In the genomic region with DNA sequence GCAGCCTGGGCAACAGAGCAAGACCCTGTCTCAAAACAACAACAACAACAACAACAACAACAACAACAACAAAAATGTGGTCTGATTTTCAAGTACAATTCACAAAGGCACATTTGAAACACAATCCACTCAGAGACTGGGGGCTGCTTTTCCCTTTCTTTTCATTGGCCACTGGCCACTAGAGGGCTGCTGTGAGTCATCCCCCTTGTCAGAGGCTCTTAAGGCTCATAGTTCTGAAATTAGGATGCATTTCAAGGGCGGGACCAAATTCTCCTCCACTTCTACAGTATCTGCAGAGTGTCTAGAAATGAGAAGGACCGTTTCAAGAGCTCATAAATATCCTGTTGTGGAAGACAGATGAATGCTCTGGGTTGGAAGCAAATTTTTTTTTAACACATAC, we compare ENCODE assay signal across 8 cellular contexts.
A peak's percentile ranks its signal among the peaks of the same experiment; 100 is the strongest.
DNase-seq lines count a peak whose midpoint lies in the region; FAIRE-seq and TF ChIP-seq lines count a peak whose summit lies in the region.

No MANE protein-coding gene starts in this region.

- no peaks in the 10 kb centered on the region for H3K27me3 Mint-ChIP-seq in endothelial cell (ENCODE audit: unreplicated experiment)

- DNase-seq in D721Med (ENCODE audit: insufficient read length, low spot score) (no peak), GM20000 (ENCODE audit: low spot score) (peak; percentile 7), NAMALWA (ENCODE audit: low spot score) (peak; percentile 76), endothelial cell (ENCODE audit: low spot score) (peak; percentile 60), OCI-M2 (lab: John Stamatoyannopoulos, UW; ENCODE audit: unreplicated experiment) (no peak), putamen (ENCODE audit: low spot score) (no peak)
- DNase-seq in stimulated activated CD4-positive, alpha-beta T cell treated with anti-CD3 and anti-CD28 coated beads, Interleukin-1b, Interleukin-23, amount 100 ng/mL, for 48 hours, result no peak
- DNase-seq in activated T-cell treated with anti-CD3 and anti-CD28 coated beads, Interleukin-2, amount 50 U/mL, for 1 hour, result no peak

- TF ChIP-seq CTCF in D721Med (IDR thresholded peaks at IDR 0.05; ENCODE audit: insufficient read depth, missing control alignments) (peak; percentile 44), GM20000 (IDR thresholded peaks at IDR 0.05; ENCODE audit: extremely low read depth, missing control alignments) (peak; percentile 25), endothelial cell (IDR thresholded peaks at IDR 0.05; ENCODE audit: unreplicated experiment) (peak; percentile 66)

- no peaks in the 10 kb centered on the region for H3K4me1 Mint-ChIP-seq in endothelial cell (ENCODE audit: unreplicated experiment)

- no peak overlapping the region for H3K4me3 Mint-ChIP-seq in endothelial cell (ENCODE audit: unreplicated experiment)

- H3K27ac Mint-ChIP-seq in endothelial cell (ENCODE audit: unreplicated experiment), result no peak overlapping the region

- H3K9me3 Mint-ChIP-seq in endothelial cell (ENCODE audit: unreplicated experiment), result no peaks in the 10 kb centered on the region

- FAIRE-seq in D721Med (lab: Jason Lieb, UNC), result no peak

- H3K36me3 Mint-ChIP-seq in endothelial cell (ENCODE audit: low read depth, unreplicated experiment), result no peaks in the 10 kb centered on the region

Comparison
In these comparisons a context has a peak if more than half of its experiments do, and no peak if none do; other contexts are left out.
1. DNase-seq: peak in GM20000 (single experiment), NAMALWA (single experiment) and endothelial cell (single experiment); none in D721Med (single experiment), OCI-M2 (single experiment), stimulated activated CD4-positive, alpha-beta T cell treated with anti-CD3 and anti-CD28 coated beads, Interleukin-1b, Interleukin-23, amount 100 ng/mL, for 48 hours (single experiment), activated T-cell treated with anti-CD3 and anti-CD28 coated beads, Interleukin-2, amount 50 U/mL, for 1 hour (single experiment) and putamen (single experiment).
2. Peak in every context shown above with its lines, with median percentiles within 50 percentile points of each other: CTCF ChIP-seq.